ENCODE assay signal across 17 cellular contexts in genomic region chr1:226575436-226576390, GRCh38. TPM values are rescaled to one million over a fixed set of nuclear protein-coding genes. Genes with fewer than 3 reads are reported as not detected.
DNase-seq lines count a peak whose midpoint lies in the region; ATAC-seq and TF ChIP-seq lines count a peak whose summit lies in the region.
"Had no signal": no experiment of that assay in that cellular context is flagged by ENCODE, and none has a peak within 500 bp of the region (broad histone marks: within the 10 kb centered on the region; RNA-seq: fewer than 3 reads in every experiment).

No MANE protein-coding gene starts in this region.

- H3K9me2 ChIP-seq in PC-3 (replicated peaks; ENCODE audit: low read length): no peaks in the 10 kb centered on the region

- TF ChIP-seq CTCF in PC-3 (conservative IDR thresholded peaks at IDR 0.05; ENCODE audit: low read depth, low read length) (no peak), smooth muscle cell (IDR thresholded peaks at IDR 0.05; ENCODE audit: borderline replicate concordance, insufficient read depth, poor library complexity, severe bottlenecking) (no peak)

- peak overlapping the region in 1 of 11 experiments; percentile 31; a peak in 2 of 22 replicates for H3K9ac ChIP-seq in BLaER1 treated with 17β-estradiol and CSF1 and Interleukin-3, amounts not matched to agents 10 nM and 100 nM
- H3K9ac ChIP-seq in PC-3 (ENCODE audit: low read length) (no peak overlapping the region), smooth muscle cell (ENCODE audit: low read depth) (no peak overlapping the region)

- no peaks in the 10 kb centered on the region for H3K36me3 ChIP-seq in BLaER1 treated with 17β-estradiol and CSF1 and Interleukin-3, amounts not matched to agents 10 nM and 100 nM
- H3K36me3 ChIP-seq in PC-3 (ENCODE audit: low read depth, low read length) (no peaks in the 10 kb centered on the region), smooth muscle cell (ENCODE audit: low read depth) (no peaks in the 10 kb centered on the region)

- ATAC-seq in PC-3: no peak
- no peak for ATAC-seq in HG03432 (IDR thresholded peaks at IDR 0.05; ENCODE audit: unreplicated experiment)
- ATAC-seq: activated naive CD8-positive, alpha-beta T cell treated with anti-CD3 and anti-CD28 coated beads, Interleukin-2, amount 50 U/mL, for 24 hours; HepG2; stimulated activated memory B cell treated with anti-CD40 and anti-IgM and Interleukin-4, amounts not matched to agents 10 μg/mL and 1 μg/mL and 100 μg/mL, for 72 hours had no signal

- peaks cover 9 to 25% (median 18%) of the 10 kb centered on the region in 10 experiments; a peak in 19 of 20 replicates for H3K4me1 ChIP-seq in BLaER1 treated with 17β-estradiol and CSF1 and Interleukin-3, amounts not matched to agents 10 nM and 100 nM
- H3K4me1 ChIP-seq in PC-3 (ENCODE audit: insufficient read depth, low read length): no peaks in the 10 kb centered on the region
- H3K4me1 ChIP-seq in smooth muscle cell (ENCODE audit: low read depth): no peaks in the 10 kb centered on the region

- CTCF ChIA-PET in PC-3 (lab: Charles Lee): no interaction called here

- DNase-seq in NCI-H1092 treated with DMSO at 0.1 percent for 48 hours (lab: John Stamatoyannopoulos, UW) (peak; percentile 37), PC-3 (peak; percentile 18), left kidney (ENCODE audit: low read depth, low spot score) (peak; percentile 41), smooth muscle cell (lab: John Stamatoyannopoulos, UW; ENCODE audit: unreplicated experiment) (no peak), NCI-H526 (lab: John Stamatoyannopoulos, UW) (no peak), EL (no peak)
- DNase-seq: activated CD4-positive, alpha-beta T cell treated with anti-CD3 and anti-CD28 coated beads, Interleukin-2, amount 50 U/mL, for 1 hour; activated naive CD8-positive, alpha-beta T cell treated with anti-CD3 and anti-CD28 coated beads, Interleukin-2, amount 50 U/mL, for 24 hours; activated T-cell treated with anti-CD3 and anti-CD28 coated beads, Interleukin-2, amount 50 U/mL, for 48 hours; DND-41; NCI-H774; T-helper 2 cell had no signal

- H2AFZ ChIP-seq in PC-3 (ENCODE audit: low read length) (no peak overlapping the region), smooth muscle cell (ENCODE audit: low read depth) (no peak overlapping the region)

- H3K27ac ChIP-seq in BLaER1 treated with 17β-estradiol and CSF1 and Interleukin-3, amounts not matched to agents 10 nM and 100 nM: no peak overlapping the region
- H3K27ac ChIP-seq in PC-3 (ENCODE audit: low read length): no peak overlapping the region
- H3K27ac ChIP-seq in smooth muscle cell (ENCODE audit: low read depth): no peak overlapping the region

- WGBS in smooth muscle cell (ENCODE audit: low lambda C conversion rate): 87% methylated on average over 13 of the region's 13 CpGs

- no peaks in the 10 kb centered on the region for H3K9me3 ChIP-seq in BLaER1 treated with 17β-estradiol and CSF1 and Interleukin-3, amounts not matched to agents 10 nM and 100 nM (replicated peaks in 1 of 11)
- H3K9me3 ChIP-seq in PC-3 (ENCODE audit: low read length) (no peaks in the 10 kb centered on the region), smooth muscle cell (replicated peaks; ENCODE audit: low read depth) (no peaks in the 10 kb centered on the region)

- H3F3A ChIP-seq in PC-3 (ENCODE audit: low read length, unreplicated experiment) (no peaks in the 10 kb centered on the region), smooth muscle cell (ENCODE audit: low read depth) (no peaks in the 10 kb centered on the region)

- no TSS peak for BruUV-seq in PC-3 (replicated peaks; lab: Mats Ljungman, UMichigan)

- H3K79me2 ChIP-seq in PC-3 (ENCODE audit: low read length) (no peaks in the 10 kb centered on the region), smooth muscle cell (ENCODE audit: low read depth) (no peaks in the 10 kb centered on the region)

- H4K20me1 ChIP-seq in BLaER1 treated with 17β-estradiol and CSF1 and Interleukin-3, amounts not matched to agents 10 nM and 100 nM: no peaks in the 10 kb centered on the region
- H4K20me1 ChIP-seq in PC-3 (ENCODE audit: low read length): no peaks in the 10 kb centered on the region
- H4K20me1 ChIP-seq in smooth muscle cell (ENCODE audit: low read depth): no peaks in the 10 kb centered on the region

- H3K4me3 ChIP-seq in BLaER1 treated with 17β-estradiol and CSF1 and Interleukin-3, amounts not matched to agents 10 nM and 100 nM: no peak overlapping the region
- H3K4me3 ChIP-seq in PC-3 (ENCODE audit: low read length) (no peak overlapping the region), smooth muscle cell (no peak overlapping the region)

- peak overlapping the region; percentile 5 to 73 (median 61); a peak in 21 of 22 replicates for H3K4me2 ChIP-seq in BLaER1 treated with 17β-estradiol and CSF1 and Interleukin-3, amounts not matched to agents 10 nM and 100 nM
- H3K4me2 ChIP-seq in PC-3 (ENCODE audit: low read length): no peak overlapping the region
- H3K4me2 ChIP-seq in smooth muscle cell: no peak overlapping the region

- POLR2A ChIA-PET in PC-3 (lab: Charles Lee; ENCODE audit: unreplicated experiment): no interaction called here

- intact Hi-C loops in PC-3 (cut with micrococcal nuclease): no loop called here

- H3K27me3 ChIP-seq in BLaER1 treated with 17β-estradiol and CSF1 and Interleukin-3, amounts not matched to agents 10 nM and 100 nM: no peaks in the 10 kb centered on the region
- H3K27me3 ChIP-seq in PC-3 (ENCODE audit: low read length) (peaks cover 2% of the 10 kb centered on the region; the same call in 1 of the 2 replicates), smooth muscle cell (ENCODE audit: low read depth) (no peaks in the 10 kb centered on the region)

RNA-seq across cellular contexts. Expression of gene STUM, which starts 27.1 kb away (rescaled TPM):
- total RNA-seq in PC-3 (2014; rRNA removed) (0.40 and 0.58 TPM in 2 replicates), smooth muscle cell (0.04 TPM in 1 of 2 replicates, not detected in the other)
- not detected in 2 replicates for polyA plus RNA-seq in smooth muscle cell
- total RNA-seq: H4, HepG2 had no signal
- polyA plus RNA-seq: HepG2 had no signal

Comparison
In these comparisons a context has a peak if more than half of its experiments do, and no peak if none do; other contexts are left out.
1. H3K4me2 ChIP-seq: peak in BLaER1 treated with 17β-estradiol and CSF1 and Interleukin-3, amounts not matched to agents 10 nM and 100 nM (11 of 11); none in PC-3 (single experiment) and smooth muscle cell (single experiment).
2. DNase-seq: peak in NCI-H1092 treated with DMSO at 0.1 percent for 48 hours (single experiment), PC-3 (single experiment) and left kidney (single experiment); none in smooth muscle cell (single experiment), NCI-H526 (0 of 2) and EL (single experiment).